In the genomic region with DNA sequence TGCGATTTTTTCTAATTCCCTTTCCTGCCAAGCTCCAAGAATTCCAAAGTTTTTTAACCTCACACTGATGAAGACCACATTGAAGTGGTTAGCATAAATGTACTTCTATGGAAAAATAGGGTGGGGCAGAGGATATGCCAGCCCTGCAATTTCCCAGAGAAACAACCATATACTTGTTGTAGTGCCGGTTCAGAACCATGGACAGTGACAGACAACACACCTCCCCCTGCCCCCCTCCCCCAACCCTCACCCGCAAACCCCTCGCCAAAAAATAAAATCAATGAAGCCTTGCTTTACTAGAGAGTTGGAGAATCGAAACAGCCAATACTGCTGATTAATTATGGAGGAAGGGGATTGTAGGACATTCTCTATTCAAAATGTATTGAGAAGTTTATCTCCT, we compare ENCODE assay signal across 20 cellular contexts.
"Had no signal": no experiment of that assay in that cellular context is flagged by ENCODE, and none has a peak within 500 bp of the region (broad histone marks: within the 10 kb centered on the region; RNA-seq: fewer than 3 reads in every experiment).

No MANE protein-coding gene starts in this region.

- H3K4me3 Mint-ChIP-seq: activated naive CD4-positive, alpha-beta T cell treated with anti-CD3 and anti-CD28 coated beads for 36 hours; activated naive CD8-positive, alpha-beta T cell treated with anti-CD3 and anti-CD28 coated beads, Interleukin-2, amount 50 U/mL, for 24 hours; dendritic cell treated with granulocyte-macrophage colony-stimulating factor and Interleukin-4, amounts not matched to agents 40 ng/mL and 50 ng/mL, for 4 days; effector memory CD8-positive, alpha-beta T cell; natural killer cell treated with Interleukin-12 subunit alpha and Interleukin-12 subunit beta and Interleukin-15 and Interleukin-18, amount 100 ng/mL, for 72 hours; stimulated activated naive CD8-positive, alpha-beta T cell treated with anti-CD3 and anti-CD28 coated beads, Interleukin-15, amount 100 ng/mL, for 72 hours; T-helper 2 cell treated with Interferon-gamma antibody and Interleukin-4, amounts not matched to agents 5 μg/mL and 100 μg/mL, for 36 hours had no signal

- H3K27ac ChIP-seq: heart left ventricle, spleen, upper lobe of right lung had no signal

- H3K4me1 ChIP-seq: heart left ventricle, spleen, upper lobe of right lung had no signal

- H3K27ac Mint-ChIP-seq: activated naive CD4-positive, alpha-beta T cell treated with anti-CD3 and anti-CD28 coated beads for 36 hours; activated naive CD8-positive, alpha-beta T cell treated with anti-CD3 and anti-CD28 coated beads, Interleukin-2, amount 50 U/mL, for 24 hours; dendritic cell treated with granulocyte-macrophage colony-stimulating factor and Interleukin-4, amounts not matched to agents 40 ng/mL and 50 ng/mL, for 4 days; effector memory CD8-positive, alpha-beta T cell; natural killer cell treated with Interleukin-12 subunit alpha and Interleukin-12 subunit beta and Interleukin-15 and Interleukin-18, amount 100 ng/mL, for 72 hours; stimulated activated naive CD8-positive, alpha-beta T cell treated with anti-CD3 and anti-CD28 coated beads, Interleukin-15, amount 100 ng/mL, for 72 hours; T-helper 2 cell treated with Interferon-gamma antibody and Interleukin-4, amounts not matched to agents 5 μg/mL and 100 μg/mL, for 36 hours had no signal

- ATAC-seq: activated CD4-positive, CD25-positive, alpha-beta regulatory T cell treated with anti-CD3 and anti-CD28 coated beads, Interleukin-2, amount 50 U/mL, for 24 hours; activated naive CD8-positive, alpha-beta T cell treated with anti-CD3 and anti-CD28 coated beads, Interleukin-2, amount 50 U/mL, for 24 hours; effector memory CD8-positive, alpha-beta T cell; gastrocnemius medialis; heart left ventricle; left ventricle myocardium superior; natural killer cell treated with Interleukin-12 subunit alpha and Interleukin-12 subunit beta and Interleukin-15 and Interleukin-18, amount 100 ng/mL, for 72 hours; sciatic nerve; stimulated activated naive CD8-positive, alpha-beta T cell treated with anti-CD3 and anti-CD28 coated beads, Interleukin-15, amount 100 ng/mL, for 72 hours; upper lobe of right lung had no signal

- H3K36me3 ChIP-seq: gastrocnemius medialis, heart left ventricle, spleen, upper lobe of right lung had no signal

- H3K27me3 ChIP-seq: gastrocnemius medialis had no signal

- H3K36me3 Mint-ChIP-seq: natural killer cell treated with Interleukin-12 subunit alpha and Interleukin-12 subunit beta and Interleukin-15 and Interleukin-18, amount 100 ng/mL, for 72 hours had no signal

- H3K4me1 Mint-ChIP-seq: activated naive CD8-positive, alpha-beta T cell treated with anti-CD3 and anti-CD28 coated beads, Interleukin-2, amount 50 U/mL, for 24 hours; stimulated activated naive CD8-positive, alpha-beta T cell treated with anti-CD3 and anti-CD28 coated beads, Interleukin-15, amount 100 ng/mL, for 72 hours had no signal

- H3K4me3 ChIP-seq: gastrocnemius medialis, heart left ventricle, spleen, upper lobe of right lung had no signal

- DNase-seq: activated CD4-positive, alpha-beta T cell treated with anti-CD3 and anti-CD28 coated beads, Interleukin-2, amount 50 U/mL, for 1 hour; activated CD8-positive, alpha-beta memory T cell treated with anti-CD3 and anti-CD28 coated beads for 24 hours; activated naive CD4-positive, alpha-beta T cell treated with anti-CD3 and anti-CD28 coated beads for 36 hours; activated naive CD8-positive, alpha-beta T cell treated with anti-CD3 and anti-CD28 coated beads, Interleukin-2, amount 50 U/mL, for 24 hours; aorta; cerebellar nuclear complex; effector memory CD8-positive, alpha-beta T cell; gastrocnemius medialis; heart left ventricle; left ventricle myocardium superior; mesenchymal stem cell; spleen; stimulated activated naive CD8-positive, alpha-beta T cell treated with anti-CD3 and anti-CD28 coated beads, Interleukin-15, amount 100 ng/mL, for 72 hours; SW 1271; upper lobe of right lung had no signal

- H3K9me3 Mint-ChIP-seq: activated naive CD4-positive, alpha-beta T cell treated with anti-CD3 and anti-CD28 coated beads for 36 hours; activated naive CD8-positive, alpha-beta T cell treated with anti-CD3 and anti-CD28 coated beads, Interleukin-2, amount 50 U/mL, for 24 hours; dendritic cell treated with granulocyte-macrophage colony-stimulating factor and Interleukin-4, amounts not matched to agents 40 ng/mL and 50 ng/mL, for 4 days; effector memory CD8-positive, alpha-beta T cell; natural killer cell treated with Interleukin-12 subunit alpha and Interleukin-12 subunit beta and Interleukin-15 and Interleukin-18, amount 100 ng/mL, for 72 hours; stimulated activated naive CD8-positive, alpha-beta T cell treated with anti-CD3 and anti-CD28 coated beads, Interleukin-15, amount 100 ng/mL, for 72 hours; T-helper 2 cell treated with Interferon-gamma antibody and Interleukin-4, amounts not matched to agents 5 μg/mL and 100 μg/mL, for 36 hours had no signal
